13 cellular contexts compared by ENCODE assay signal in genomic region chr3:23629181-23629893, GRCh38.
DNase-seq lines count a peak whose midpoint lies in the region; FAIRE-seq and TF ChIP-seq lines count a peak whose summit lies in the region.
"Had no signal": no experiment of that assay in that cellular context is flagged by ENCODE, and none has a peak within 500 bp of the region (broad histone marks: within the 10 kb centered on the region; RNA-seq: fewer than 3 reads in every experiment).

No MANE protein-coding gene starts in this region.

- no peak overlapping the region for H3K4me3 ChIP-seq in cardiac fibroblast (replicated peaks in 1 of 2; ENCODE audit: low read depth in 2 of 2, low read length in 2 of 2)
- no peak overlapping the region for H3K4me3 ChIP-seq in spleen
- H3K4me3 ChIP-seq: neural progenitor cell had no signal

- FAIRE-seq in HTR-8/SVneo (lab: Jason Lieb, UNC) = no peak

- no peaks in the 10 kb centered on the region for H3K4me1 ChIP-seq in spleen
- H3K4me1 ChIP-seq: neural progenitor cell had no signal

- intact Hi-C loops in spleen (cut with DNase I; ENCODE audit: low total_unique reads) = no loop called here

- TF ChIP-seq CTCF in cardiac fibroblast (IDR thresholded peaks at IDR 0.05; ENCODE audit: low read depth, low read length) = no peak
- no peak for TF ChIP-seq CTCF in spleen (IDR thresholded peaks at IDR 0.05 in 8 of 11, conservative IDR thresholded peaks at IDR 0.05 in 3 of 11)

- DNase-seq in HS-27A (ENCODE audit: low read depth) (peak; percentile 73), NCI-H2227 treated with DMSO at 0.1 percent for 48 hours (lab: John Stamatoyannopoulos, UW) (peak; percentile 13), cardiac fibroblast (ENCODE audit: low read depth in 2 of 2) (peak; percentile 47 to 73), pulmonary artery endothelial cell (ENCODE audit: low read depth, low spot score) (peak; percentile 58), HPDE6-E6E7 (ENCODE audit: extremely low spot score) (no peak), spleen (no peak), HTR-8/SVneo (ENCODE audit: insufficient read length, low spot score) (no peak), COLO829 (ENCODE audit: low spot score) (no peak)
- DNase-seq: activated naive CD4-positive, alpha-beta T cell treated with anti-CD3 and anti-CD28 coated beads, Interleukin-2, amount 50 U/mL, for 16 hours; MM.1S; RPMI8226; stimulated activated CD4-positive, alpha-beta T cell treated with anti-CD3 and anti-CD28 coated beads, Interleukin-2, amount 100 ng/mL, for 24 hours had no signal

- no peaks in the 10 kb centered on the region for H3K36me3 ChIP-seq in spleen
- H3K36me3 ChIP-seq: neural progenitor cell had no signal

- WGBS in spleen, 5 donors = 67 to 82% (median 74%) methylated on average over 5 of the region's 5 CpGs

- no peak overlapping the region for H3K27ac ChIP-seq in spleen
- H3K27ac ChIP-seq: neural progenitor cell had no signal

- TF ChIP-seq POLR2A in spleen (IDR thresholded peaks at IDR 0.05) = no peak

- no peaks in the 10 kb centered on the region for H3K27me3 ChIP-seq in spleen (replicated peaks in 1 of 7)
- H3K27me3 ChIP-seq: neural progenitor cell had no signal

- peaks cover 0 to 20% (median 15%) of the 10 kb centered on the region in 8 donors for H3K9me3 ChIP-seq in spleen

Comparison
In these comparisons a context has a peak if more than half of its experiments do, and no peak if none do; other contexts are left out.
1. DNase-seq: peak in HS-27A (single experiment), NCI-H2227 treated with DMSO at 0.1 percent for 48 hours (single experiment), cardiac fibroblast (2 of 2) and pulmonary artery endothelial cell (single experiment); none in HPDE6-E6E7 (single experiment), spleen (single experiment), HTR-8/SVneo (single experiment) and COLO829 (single experiment).